Comparison of ENCODE assay signal across 8 cellular contexts in genomic region chr21:23853796-23854379, GRCh38.
DNase-seq lines count a peak whose midpoint lies in the region; ATAC-seq, FAIRE-seq and TF ChIP-seq lines count a peak whose summit lies in the region.

No MANE protein-coding gene starts in this region.

- no peak overlapping the region for H3K4me3 ChIP-seq in tibial artery

- no peak for FAIRE-seq in GM12891 (lab: Jason Lieb, UNC)

- ATAC-seq in foreskin keratinocyte, result no peak

- peak; percentile 33 for TF ChIP-seq CTCF in foreskin keratinocyte (conservative IDR thresholded peaks at IDR 0.05)
- peak; percentile 34 to 38 for TF ChIP-seq CTCF in tibial artery (IDR thresholded peaks at IDR 0.05)

- H3K27ac ChIP-seq in foreskin keratinocyte (no peak overlapping the region), tibial artery (no peak overlapping the region)

- H3K9me3 ChIP-seq in tibial artery, result no peaks in the 10 kb centered on the region

- intact Hi-C loops in tibial artery (cut with DNase I; ENCODE audit: low total_unique reads), result no loop called here

- no peak for TF ChIP-seq POLR2A in GM12891 (IDR thresholded peaks at IDR 0.05; ENCODE audit: low read depth, low read length)

- in situ Hi-C loops in ACHN (cut with HindIII; ENCODE audit: low pct_ligation_motif_present, low pct_unique_long_range_greater_than_20kb, low sequenced_read_pairs), result no loop called here

- H3K27me3 ChIP-seq in foreskin keratinocyte, result no peaks in the 10 kb centered on the region
- no peaks in the 10 kb centered on the region for H3K27me3 ChIP-seq in tibial artery

- no peaks in the 10 kb centered on the region for H3K36me3 ChIP-seq in tibial artery

- no peaks in the 10 kb centered on the region for H3K4me1 ChIP-seq in foreskin keratinocyte
- H3K4me1 ChIP-seq in tibial artery, result no peaks in the 10 kb centered on the region

- peak; percentile 26 for DNase-seq in ACHN
- peak; percentile 3 for DNase-seq in GM12891 (ENCODE audit: insufficient read length, low spot score)
- peak; percentile 28 for DNase-seq in HT-29 (ENCODE audit: low spot score)
- DNase-seq in SK-N-DZ (ENCODE audit: low spot score), result peak; percentile 36
- DNase-seq in foreskin keratinocyte, result peak in 1 of 2 donors; percentile 3
- DNase-seq in tibial artery, result no peak
- no peak for DNase-seq in AG20443 (ENCODE audit: low spot score)
- DNase-seq in stimulated activated CD4-positive, alpha-beta T cell treated with anti-CD3 and anti-CD28 coated beads, Interleukin-4, amount 100 ng/mL, for 1 hour, result no peak

TF ChIP-seq in GM12891, 5 proteins besides CTCF, POLR2A, EP300 and RAD21:
- TF ChIP-seq POLR2AphosphoS5 (IDR thresholded peaks at IDR 0.05; ENCODE audit: low read depth, low read length), result no peak
- TF ChIP-seq POU2F2 (IDR thresholded peaks at IDR 0.05; ENCODE audit: low read depth, low read length), result no peak
- no peak for TF ChIP-seq PAX5 (IDR thresholded peaks at IDR 0.05; ENCODE audit: insufficient read depth, low read length, severe bottlenecking)
- no peak for TF ChIP-seq SPI1 (IDR thresholded peaks at IDR 0.05; ENCODE audit: low read depth, low read length)
- no peak for TF ChIP-seq TAF1 (IDR thresholded peaks at IDR 0.05; ENCODE audit: low read depth, low read length)

Comparison
In these comparisons a context has a peak if more than half of its experiments do, and no peak if none do; other contexts are left out.
1. DNase-seq: peak in ACHN (single experiment), GM12891 (single experiment), HT-29 (single experiment) and SK-N-DZ (single experiment); none in tibial artery (0 of 2), AG20443 (single experiment) and stimulated activated CD4-positive, alpha-beta T cell treated with anti-CD3 and anti-CD28 coated beads, Interleukin-4, amount 100 ng/mL, for 1 hour (single experiment).